In genomic region chr2:237694423-237695194, GRCh38 we compare ENCODE assay signal across 8 cellular contexts.
DNase-seq lines count a peak whose midpoint lies in the region; ATAC-seq, FAIRE-seq and TF ChIP-seq lines count a peak whose summit lies in the region.

No MANE protein-coding gene starts in this region.

- peak overlapping the region; percentile 89 to 99 (median 98) for H3K9ac ChIP-seq in BLaER1 treated with 17β-estradiol and CSF1 and Interleukin-3, amounts not matched to agents 10 nM and 100 nM
- peak overlapping the region; percentile 93 for H3K9ac ChIP-seq in GM12878 (ENCODE audit: control insufficient read depth, insufficient read depth, low read length)
- H3K9ac ChIP-seq in mucosa of stomach (ENCODE audit: low read length), result peak overlapping the region; percentile 65

- peaks cover 79% of the 10 kb centered on the region for H3K79me2 ChIP-seq in GM12878 (ENCODE audit: control insufficient read depth, insufficient read depth, low read length)

- POLR2A ChIA-PET in GM12878 (lab: Charles Lee), result interaction anchor here (0.6 to 2.8 kb wide), 5 partner anchors 8 to 1451 kb away, joined by 3 to 18 read pairs (median 7); no protein-coding TSS in a partner anchor

- SMC1A ChIA-PET in GM12878 (lab: Charles Lee; ENCODE audit: uncharacterized antibody, unreplicated experiment), result interaction anchor here (1.4 to 7.1 kb wide), 7 partner anchors 8 to 51 kb away, joined by 4 to 155 read pairs (median 7); no protein-coding TSS in a partner anchor

- H3K9me3 Mint-ChIP-seq in IgD-negative memory B cell, result no peaks in the 10 kb centered on the region

- H3K27ac Mint-ChIP-seq in IgD-negative memory B cell, result peak overlapping the region; percentile 90 to 93 (median 92)

- peak overlapping the region; percentile 90 to 95 (median 94) for H3K4me3 Mint-ChIP-seq in IgD-negative memory B cell

- 3% methylated on average over 15 of the region's 15 CpGs for WGBS in GM12878 (ENCODE audit: insufficient coverage, insufficient replicate concordance, low lambda C conversion rate, missing lambda C conversion rate)

- peaks cover 3% of the 10 kb centered on the region for H3K36me3 Mint-ChIP-seq in IgD-negative memory B cell

- H3K27me3 Mint-ChIP-seq in IgD-negative memory B cell, result no peaks in the 10 kb centered on the region

- TF ChIP-seq CTCF in GM12878 (IDR thresholded peaks at IDR 0.05 in 2 of 3, conservative IDR thresholded peaks at IDR 0.05 in 1 of 3; ENCODE audit: control insufficient read depth in 2 of 3, extremely low read depth in 1 of 3, insufficient read depth in 1 of 3, low read depth in 3 of 3, low read length in 3 of 3), result peak; percentile 36 to 41 (median 36); a peak in 5 of 6 replicates

- CTCF ChIA-PET in GM12878 (lab: Yijun Ruan, JAX), result interaction anchor here (0.9 to 18.3 kb wide), 8 partner anchors 21 to 182 kb away, joined by 3 to 298 read pairs (median 6); no protein-coding TSS in a partner anchor

- H3K4me2 ChIP-seq in BLaER1 treated with 17β-estradiol and CSF1 and Interleukin-3, amounts not matched to agents 10 nM and 100 nM, result peak overlapping the region; percentile 94 to 100 (median 98)
- H3K4me2 ChIP-seq in GM12878 (ENCODE audit: control insufficient read depth, insufficient read depth), result peak overlapping the region; percentile 88

- RAD21 ChIA-PET in GM12878 (lab: Charles Lee; ENCODE audit: unreplicated experiment), result interaction anchor here (0.7 to 13.1 kb wide), 9 partner anchors 8 to 123 kb away, joined by 3 to 209 read pairs (median 4); no protein-coding TSS in a partner anchor

- no peaks in the 10 kb centered on the region for H3K27me3 ChIP-seq in BLaER1 treated with 17β-estradiol and CSF1 and Interleukin-3, amounts not matched to agents 10 nM and 100 nM
- no peaks in the 10 kb centered on the region for H3K27me3 ChIP-seq in GM12878 (replicated peaks in 1 of 2; ENCODE audit: control insufficient read depth in 2 of 2, insufficient read depth in 2 of 2, low read length in 1 of 2)
- no peaks in the 10 kb centered on the region for H3K27me3 ChIP-seq in mucosa of stomach (ENCODE audit: control insufficient read depth, insufficient read depth, low read length)

- peaks cover 0 to 6% (median 0%) of the 10 kb centered on the region in 11 experiments; a peak in 6 of 22 replicates for H3K36me3 ChIP-seq in BLaER1 treated with 17β-estradiol and CSF1 and Interleukin-3, amounts not matched to agents 10 nM and 100 nM
- no peaks in the 10 kb centered on the region for H3K36me3 ChIP-seq in GM12878 (ENCODE audit: control insufficient read depth in 2 of 2, insufficient read depth in 2 of 2, low read length in 1 of 2)
- no peaks in the 10 kb centered on the region for H3K36me3 ChIP-seq in mucosa of stomach (ENCODE audit: control insufficient read depth, insufficient read depth, low read length)

- intact Hi-C loops in GM12878 (cut with micrococcal nuclease; ENCODE audit: unreplicated experiment), result loop anchor here (2.0 to 10.0 kb wide), 3 partner anchors 58 to 1150 kb away; partner anchors contain the start of gene SCLY

- H3K4me3 ChIP-seq in BLaER1 treated with 17β-estradiol and CSF1 and Interleukin-3, amounts not matched to agents 10 nM and 100 nM, result peak overlapping the region; percentile 81 to 96 (median 93)
- H3K4me3 ChIP-seq in GM12878 (peak overlapping the region; percentile 90), mucosa of stomach (ENCODE audit: low read length) (peak overlapping the region; percentile 12)

- H3K9me3 ChIP-seq in BLaER1 treated with 17β-estradiol and CSF1 and Interleukin-3, amounts not matched to agents 10 nM and 100 nM (replicated peaks in 1 of 11), result no peaks in the 10 kb centered on the region
- no peaks in the 10 kb centered on the region for H3K9me3 ChIP-seq in GM12878 (replicated peaks; ENCODE audit: control insufficient read depth, insufficient read depth, low read length)
- H3K9me3 ChIP-seq in mucosa of stomach (ENCODE audit: control insufficient read depth, low read length), result no peaks in the 10 kb centered on the region

- peaks cover 66 to 84% (median 75%) of the 10 kb centered on the region in 10 experiments for H3K4me1 ChIP-seq in BLaER1 treated with 17β-estradiol and CSF1 and Interleukin-3, amounts not matched to agents 10 nM and 100 nM
- peaks cover 25% of the 10 kb centered on the region for H3K4me1 ChIP-seq in GM12878 (ENCODE audit: control insufficient read depth, insufficient read depth, low read length)
- H3K4me1 ChIP-seq in mucosa of stomach (ENCODE audit: control insufficient read depth, insufficient read depth, low read length), result peaks cover 58% of the 10 kb centered on the region

- no peak overlapping the region for H2AFZ ChIP-seq in GM12878 (ENCODE audit: control insufficient read depth, low read depth, low read length)

- H3K4me1 Mint-ChIP-seq in IgD-negative memory B cell, result peaks cover 53 to 62% (median 61%) of the 10 kb centered on the region in 3 donors

- H4K20me1 ChIP-seq in BLaER1 treated with 17β-estradiol and CSF1 and Interleukin-3, amounts not matched to agents 10 nM and 100 nM, result peaks cover 32 to 77% (median 58%) of the 10 kb centered on the region in 11 experiments; a peak in 21 of 22 replicates
- H4K20me1 ChIP-seq in GM12878 (ENCODE audit: control insufficient read depth, insufficient read depth), result no peaks in the 10 kb centered on the region

- no peak for FAIRE-seq in GM12878 (lab: Jason Lieb, UNC)

- no TSS peak for BruUV-seq in GM12878 (replicated peaks; lab: Mats Ljungman, UMichigan)

- no peak for TF ChIP-seq EP300 in GM12878 (IDR thresholded peaks at IDR 0.05; ENCODE audit: borderline replicate concordance in 1 of 2, control insufficient read depth in 1 of 2, low read depth in 2 of 2, low read length in 2 of 2)

- no peak for DNase-seq in GM12878 (ENCODE audit: low read depth, low spot score)
- no peak for DNase-seq in NCI-H510A (lab: John Stamatoyannopoulos, UW)
- DNase-seq in mucosa of gallbladder (ENCODE audit: low spot score), result no peak
- no peak for DNase-seq in HK-2 (ENCODE audit: unreplicated experiment)

- H3K27ac ChIP-seq in BLaER1 treated with 17β-estradiol and CSF1 and Interleukin-3, amounts not matched to agents 10 nM and 100 nM, result peak overlapping the region; percentile 91 to 98 (median 96); a peak in 21 of 22 replicates
- H3K27ac ChIP-seq in GM12878 (ENCODE audit: control insufficient read depth, insufficient read depth), result peak overlapping the region; percentile 90

- ATAC-seq in GM12878 (peak; percentile 11), GM18867 (IDR thresholded peaks at IDR 0.05; ENCODE audit: unreplicated experiment) (no peak)

- in situ Hi-C loops in GM12878 (cut with MboI), result no loop called here

- peak; percentile 52; the same call in 1 of the 2 replicates for TF ChIP-seq POLR2A in GM12878 (IDR thresholded peaks at IDR 0.05; ENCODE audit: low read depth, low read length)

- no peak for TF ChIP-seq RAD21 in GM12878 (IDR thresholded peaks at IDR 0.05; ENCODE audit: insufficient read depth, low read depth, low read length)

TF ChIP-seq in GM12878, 131 proteins besides CTCF, POLR2A, EP300 and RAD21 (continues in another document):
- TF ChIP-seq POU2F2 (IDR thresholded peaks at IDR 0.05; ENCODE audit: borderline replicate concordance, low read depth, low read length) (0 out of 3 replicates have a peak, but pooled peaks have one; percentile 9), HDGF (IDR thresholded peaks at IDR 0.05) (no peak), FOXM1 (IDR thresholded peaks at IDR 0.05; ENCODE audit: low read depth, low read length) (no peak), NR2C1 (IDR thresholded peaks at IDR 0.05) (no peak), SUPT20H (IDR thresholded peaks at IDR 0.05; ENCODE audit: borderline replicate concordance, control insufficient read depth, low read depth, low read length) (no peak), ZBTB11 (CRISPR knock-in tag; IDR thresholded peaks at IDR 0.05) (no peak), E2F4 (IDR thresholded peaks at IDR 0.05; ENCODE audit: low read depth, low read length) (no peak), NBN (IDR thresholded peaks at IDR 0.05) (peak; percentile 54; the same call in 1 of the 2 replicates), LARP7 (IDR thresholded peaks at IDR 0.05) (no peak), BCL11A (IDR thresholded peaks at IDR 0.05; ENCODE audit: low read depth, low read length) (no peak), IKZF2 (IDR thresholded peaks at IDR 0.05) (peak; percentile 12 to 51; a peak in 3 of 4 replicates), CREM (IDR thresholded peaks at IDR 0.05; ENCODE audit: low read depth) (no peak), POLR2AphosphoS5 (IDR thresholded peaks at IDR 0.05; ENCODE audit: low read length) (peak; percentile 37; the same call in 1 of the 2 replicates)

Comparison
In these comparisons a context has a peak if more than half of its experiments do, and no peak if none do; other contexts are left out.
1. H3K4me3 ChIP-seq: peak in every context shown above with its lines; median percentile 93 in BLaER1 treated with 17β-estradiol and CSF1 and Interleukin-3, amounts not matched to agents 10 nM and 100 nM; 90 in GM12878; 12 in mucosa of stomach.